8 cellular contexts compared by ENCODE assay signal in the genomic region with DNA sequence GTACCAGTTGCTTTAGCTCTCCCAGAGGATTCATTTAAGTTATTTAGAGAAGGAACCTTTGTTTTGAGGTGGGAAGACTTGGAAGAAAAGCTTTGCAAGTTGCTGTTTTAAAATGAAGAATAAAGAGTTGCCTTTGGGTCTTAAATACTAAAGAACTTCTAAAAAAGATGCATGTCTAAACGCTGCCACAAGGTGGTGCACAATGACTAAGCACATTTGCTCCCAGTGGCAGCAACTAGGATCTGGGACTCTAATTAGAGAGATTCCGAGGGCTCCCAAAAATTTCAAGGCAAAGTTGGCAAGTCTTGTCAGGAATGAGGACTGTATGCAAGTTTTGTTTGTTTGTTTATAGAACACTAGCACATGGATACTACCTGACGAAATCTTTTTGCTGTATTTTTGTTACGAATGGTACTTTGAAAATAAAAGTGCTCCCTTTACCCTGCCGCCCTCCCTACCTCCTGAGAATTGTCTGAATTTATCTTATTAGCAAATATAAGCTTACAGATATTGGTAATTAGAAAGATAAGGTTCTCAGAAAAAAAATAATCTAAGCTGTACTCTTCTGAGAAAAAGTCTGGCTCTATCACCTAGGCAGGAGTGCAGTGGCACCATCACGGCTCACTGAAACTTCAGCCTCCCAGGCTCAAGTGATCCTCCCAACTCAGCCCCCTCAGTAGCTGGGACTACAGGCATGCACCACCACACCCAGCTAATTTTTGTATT.
DNase-seq lines count a peak whose midpoint lies in the region; ATAC-seq and TF ChIP-seq lines count a peak whose summit lies in the region.

No MANE protein-coding gene starts in this region.

- DNase-seq in EH (ENCODE audit: low read depth) (peak; percentile 73), HAP-1 (ENCODE audit: low spot score in 2 of 2) (peak; percentile 71 to 75), NCI-H2081 (lab: John Stamatoyannopoulos, UW) (peak; percentile 28 to 62), UCSD-AML1 (lab: John Stamatoyannopoulos, UW; ENCODE audit: unreplicated experiment) (peak; percentile 12), dermis blood vessel endothelial cell (peak; percentile 84), right lobe of liver (peak in 1 of 3 donors; percentile 57)
- DNase-seq in stimulated activated CD8-positive, alpha-beta memory T cell treated with anti-CD3 and anti-CD28 coated beads, Interleukin-12 subunit alpha, Interleukin-12 subunit beta, amount 100 ng/mL, for 1 hour (ENCODE audit: low read depth): peak; percentile 33

- 31% methylated on average over 6 of the region's 6 CpGs for WGBS in right lobe of liver (ENCODE audit: insufficient coverage, low coverage, low lambda C conversion rate, missing lambda C conversion rate)

- TF ChIP-seq POLR2A in right lobe of liver (IDR thresholded peaks at IDR 0.05): no peak

- no peaks in the 10 kb centered on the region for H3K36me3 ChIP-seq in HAP-1 (replicated peaks)
- H3K36me3 ChIP-seq in right lobe of liver: no peaks in the 10 kb centered on the region

- H3K27ac ChIP-seq in right lobe of liver: no peak overlapping the region

- TF ChIP-seq CTCF in right lobe of liver (IDR thresholded peaks at IDR 0.05): peak; percentile 72 to 86 (median 80)

- ATAC-seq in right lobe of liver (peak; percentile 91 to 97 (median 96)), GM21447 (IDR thresholded peaks at IDR 0.05; ENCODE audit: unreplicated experiment) (no peak)

- no peaks in the 10 kb centered on the region for H3K4me1 ChIP-seq in HAP-1
- no peaks in the 10 kb centered on the region for H3K4me1 ChIP-seq in right lobe of liver

- H3K9me3 ChIP-seq in HAP-1 (no peaks in the 10 kb centered on the region), right lobe of liver (no peaks in the 10 kb centered on the region)

- intact Hi-C loops in right lobe of liver (cut with DNase I): loop anchor here in 1 of 2 donors (10.0 kb wide), 1 partner anchor 118 kb away; no protein-coding TSS in a partner anchor

- H3K27me3 ChIP-seq in HAP-1 (ENCODE audit: low read depth) (no peaks in the 10 kb centered on the region), right lobe of liver (no peaks in the 10 kb centered on the region)

- H3K4me3 ChIP-seq in HAP-1: no peak overlapping the region
- peak overlapping the region in 1 of 3 donors; percentile 3 for H3K4me3 ChIP-seq in right lobe of liver

- in situ Hi-C loops in HAP-1 (cut with MboI; ENCODE audit: low sequenced_read_pairs): loop anchor here (25.0 kb wide), 1 partner anchor 654 kb away; the partner anchor contains the start of gene BRDT
